26 cellular contexts compared by ENCODE assay signal in the genomic region with DNA sequence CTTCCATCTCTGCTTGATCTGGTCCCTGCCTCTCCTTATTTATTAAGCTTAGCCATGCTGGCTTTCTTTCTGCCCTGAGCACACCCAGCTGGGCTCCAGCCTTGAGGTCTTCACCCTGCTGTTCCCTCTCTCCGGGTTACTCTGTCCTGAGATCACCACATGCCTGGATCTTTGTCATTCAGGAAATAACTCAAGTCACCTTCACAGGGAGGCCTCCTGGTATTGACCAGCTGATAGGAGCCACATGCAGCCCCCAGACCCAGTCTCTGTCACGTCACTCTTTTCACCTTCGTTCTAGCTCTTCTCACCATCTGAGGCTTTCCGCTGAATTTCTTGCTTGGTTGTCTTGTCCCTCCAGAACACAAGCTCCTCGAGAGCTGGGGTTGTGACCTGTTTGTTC.
A peak's percentile ranks its signal among the peaks of the same experiment; 100 is the strongest.
DNase-seq lines count a peak whose midpoint lies in the region; ATAC-seq, FAIRE-seq and TF ChIP-seq lines count a peak whose summit lies in the region.
"Had no signal": no experiment of that assay in that cellular context is flagged by ENCODE, and none has a peak within 500 bp of the region (broad histone marks: within the 10 kb centered on the region; RNA-seq: fewer than 3 reads in every experiment).

No MANE protein-coding gene starts in this region.

- 86% methylated on average over 5 of the region's 5 CpGs; no CpG with 5 or more reads in 1 of the 2 experiments for WGBS in H1 (ENCODE audit: extremely low coverage in 1 of 2, insufficient coverage in 1 of 2, insufficient read length in 1 of 2, insufficient replicate concordance in 2 of 2, low coverage in 1 of 2, low lambda C conversion rate in 2 of 2, missing lambda C conversion rate in 1 of 2), 2 experiments
- 87% methylated on average over 5 of the region's 5 CpGs for WGBS in hepatocyte (ENCODE audit: low lambda C conversion rate, missing lambda C conversion rate)

- H3K23ac ChIP-seq in H1 (ENCODE audit: insufficient read length), result no peak overlapping the region

- no peaks in the 10 kb centered on the region for H3F3A ChIP-seq in GM23338 (replicated peaks; ENCODE audit: low read depth)

- H3K79me1 ChIP-seq in H1 (ENCODE audit: low read depth, low read length), result no peaks in the 10 kb centered on the region

- ATAC-seq in GM23338 (peak; percentile 34), WTC11 (no peak)

- H3K4me1 Mint-ChIP-seq in GM23338, result peaks cover 5% of the 10 kb centered on the region; the same call in 2 of the 3 replicates
- peaks cover 2% of the 10 kb centered on the region; the same call in 1 of the 2 replicates for H3K4me1 Mint-ChIP-seq in WTC11
- H3K4me1 Mint-ChIP-seq in neural crest cell, result peaks cover 68% of the 10 kb centered on the region
- no peaks in the 10 kb centered on the region for H3K4me1 Mint-ChIP-seq in activated naive CD4-positive, alpha-beta T cell treated with anti-CD3 and anti-CD28 coated beads, Interleukin-2, amount 10 ng/mL, durations not matched to agents 7 days and 5 days
- no peaks in the 10 kb centered on the region for H3K4me1 Mint-ChIP-seq in mesothelial cell of epicardium
- H3K4me1 Mint-ChIP-seq: CD14-positive monocyte; CD4-positive, alpha-beta memory T cell had no signal

- H3K36me3 Mint-ChIP-seq in GM23338 (ENCODE audit: low read depth) (no peaks in the 10 kb centered on the region), WTC11 (no peaks in the 10 kb centered on the region), neural crest cell (ENCODE audit: low read depth) (no peaks in the 10 kb centered on the region), mesothelial cell of epicardium (no peaks in the 10 kb centered on the region)
- H3K36me3 Mint-ChIP-seq in activated naive CD4-positive, alpha-beta T cell treated with anti-CD3 and anti-CD28 coated beads, Interleukin-2, amount 10 ng/mL, durations not matched to agents 7 days and 5 days, result no peaks in the 10 kb centered on the region
- H3K36me3 Mint-ChIP-seq: CD14-positive monocyte; CD4-positive, alpha-beta memory T cell had no signal

- H4K5ac ChIP-seq in H1 (ENCODE audit: insufficient read length, low read depth, low read length), result no peak overlapping the region

- no peak overlapping the region for H2AK5ac ChIP-seq in H1 (ENCODE audit: low read depth, low read length)

- H4K91ac ChIP-seq in H1 (replicated peaks; ENCODE audit: insufficient read length, low read length), result no peak overlapping the region

- peak overlapping the region; percentile 14; the same call in 1 of the 2 replicates for H2BK5ac ChIP-seq in H1 (ENCODE audit: low read depth, low read length)

- POLR2A ChIA-PET in WTC11 (lab: Charles Lee) (no interaction called here), H1 (lab: Charles Lee; ENCODE audit: partially characterized antibody) (no interaction called here)

- peak overlapping the region; percentile 52; the same call in 1 of the 2 replicates for H2AFZ ChIP-seq in GM23338
- H2AFZ ChIP-seq in H1 (ENCODE audit: low read length), result no peak overlapping the region
- no peak overlapping the region for H2AFZ ChIP-seq in hepatocyte

- no peak overlapping the region for H3K9ac ChIP-seq in H1 (replicated peaks in 1 of 4; ENCODE audit: extremely low read depth in 1 of 4, low read depth in 3 of 4, low read length in 3 of 4)
- H3K9ac ChIP-seq: BLaER1 treated with 17β-estradiol and CSF1 and Interleukin-3, amounts not matched to agents 10 nM and 100 nM had no signal

- no peak overlapping the region for H3K14ac ChIP-seq in H1 (ENCODE audit: insufficient read length)

- H3K27ac ChIP-seq in GM23338 (ENCODE audit: low read depth), result no peak overlapping the region
- no peak overlapping the region for H3K27ac ChIP-seq in H1 (ENCODE audit: low read depth, low read length)
- H3K27ac ChIP-seq in hepatocyte, result no peak overlapping the region
- H3K27ac ChIP-seq: 22Rv1; BLaER1 treated with 17β-estradiol and CSF1 and Interleukin-3, amounts not matched to agents 10 nM and 100 nM had no signal

- no peak for TF ChIP-seq EP300 in H1 (IDR thresholded peaks at IDR 0.05; ENCODE audit: borderline replicate concordance in 1 of 2, low read depth in 2 of 2, low read length in 2 of 2)

- no peak for DNase-seq in GM23338 (ENCODE audit: low spot score)
- no peak for DNase-seq in WTC11 (ENCODE audit: low spot score)
- DNase-seq in H1 (ENCODE audit: low read depth in 1 of 2, low spot score in 2 of 2), result no peak
- no peak for DNase-seq in neural crest cell (ENCODE audit: low read depth, low spot score)
- DNase-seq in hepatocyte (ENCODE audit: low spot score), result no peak
- DNase-seq in CD1c-positive myeloid dendritic cell (ENCODE audit: extremely low spot score), result no peak
- DNase-seq in activated naive CD4-positive, alpha-beta T cell treated with anti-CD3 and anti-CD28 coated beads, Interleukin-2, amount 10 ng/mL, durations not matched to agents 7 days and 5 days, result no peak
- DNase-seq in mesothelial cell of epicardium (ENCODE audit: low spot score in 2 of 2, unreplicated experiment in 2 of 2), result no peak
- DNase-seq: ACHN; AML-193; BE2C; Calu3; CD4-positive, alpha-beta memory T cell; COR-L47; DMS53; DMS79 treated with DMSO at 0.1 percent for 48 hours; GF-D8; GOT3; H7; HCEC 1CT had no signal

- H3K9me3 Mint-ChIP-seq in GM23338, result no peaks in the 10 kb centered on the region
- H3K9me3 Mint-ChIP-seq in WTC11, result no peaks in the 10 kb centered on the region
- peaks cover 2% of the 10 kb centered on the region for H3K9me3 Mint-ChIP-seq in neural crest cell
- no peaks in the 10 kb centered on the region for H3K9me3 Mint-ChIP-seq in activated naive CD4-positive, alpha-beta T cell treated with anti-CD3 and anti-CD28 coated beads, Interleukin-2, amount 10 ng/mL, durations not matched to agents 7 days and 5 days
- no peaks in the 10 kb centered on the region for H3K9me3 Mint-ChIP-seq in mesothelial cell of epicardium
- H3K9me3 Mint-ChIP-seq: CD14-positive monocyte; CD4-positive, alpha-beta memory T cell had no signal

- no peak overlapping the region for H3K4me3 Mint-ChIP-seq in GM23338
- H3K4me3 Mint-ChIP-seq in WTC11, result no peak overlapping the region
- no peak overlapping the region for H3K4me3 Mint-ChIP-seq in neural crest cell
- H3K4me3 Mint-ChIP-seq in activated naive CD4-positive, alpha-beta T cell treated with anti-CD3 and anti-CD28 coated beads, Interleukin-2, amount 10 ng/mL, durations not matched to agents 7 days and 5 days, result no peak overlapping the region
- H3K4me3 Mint-ChIP-seq in mesothelial cell of epicardium, result no peak overlapping the region
- H3K4me3 Mint-ChIP-seq: CD14-positive monocyte; CD4-positive, alpha-beta memory T cell had no signal

- H3K27me3 ChIP-seq in GM23338 (ENCODE audit: insufficient read depth) (no peaks in the 10 kb centered on the region), H1 (replicated peaks in 1 of 4; ENCODE audit: control insufficient read depth in 3 of 4, extremely low read depth in 1 of 4, insufficient read depth in 3 of 4, low read length in 3 of 4) (no peaks in the 10 kb centered on the region), hepatocyte (no peaks in the 10 kb centered on the region)
- H3K27me3 ChIP-seq: BE2C; BLaER1 treated with 17β-estradiol and CSF1 and Interleukin-3, amounts not matched to agents 10 nM and 100 nM had no signal

- peak overlapping the region; percentile 46; the same call in 1 of the 2 replicates for H2BK12ac ChIP-seq in H1 (ENCODE audit: low read depth, low read length)

- FAIRE-seq in H1 (lab: Jason Lieb, UNC), result no peak
- FAIRE-seq: A204.1, GM12891, GM18507 had no signal

- H3K79me2 ChIP-seq in GM23338 (replicated peaks; ENCODE audit: insufficient read depth) (no peaks in the 10 kb centered on the region), H1 (ENCODE audit: control insufficient read depth in 1 of 2, insufficient read depth in 2 of 2, low read length in 2 of 2) (no peaks in the 10 kb centered on the region; a peak in 1 of 4 replicates), hepatocyte (no peaks in the 10 kb centered on the region)

- CTCF ChIA-PET in WTC11 (lab: Charles Lee) (no interaction called here), H1 (lab: Charles Lee; ENCODE audit: partially characterized antibody) (interaction anchor here (1.2 to 2.0 kb wide), 3 partner anchors 20 to 28 kb away, joined by 4 to 7 read pairs (median 5); no protein-coding TSS in a partner anchor)
- CTCF ChIA-PET in activated naive CD4-positive, alpha-beta T cell treated with anti-CD3 and anti-CD28 coated beads, Interleukin-2, amount 10 ng/mL, durations not matched to agents 7 days and 5 days (lab: Charles Lee), result no interaction called here

- no peak overlapping the region for H3K4ac ChIP-seq in H1 (replicated peaks; ENCODE audit: insufficient read length, low read depth, low read length)

- no peak overlapping the region for H2BK15ac ChIP-seq in H1 (ENCODE audit: low read length)

- H3K27ac Mint-ChIP-seq in GM23338 (no peak overlapping the region), WTC11 (no peak overlapping the region), neural crest cell (ENCODE audit: unreplicated experiment) (peak overlapping the region; percentile 93), mesothelial cell of epicardium (no peak overlapping the region)
- H3K27ac Mint-ChIP-seq in activated naive CD4-positive, alpha-beta T cell treated with anti-CD3 and anti-CD28 coated beads, Interleukin-2, amount 10 ng/mL, durations not matched to agents 7 days and 5 days, result no peak overlapping the region
- H3K27ac Mint-ChIP-seq: CD14-positive monocyte; CD4-positive, alpha-beta memory T cell had no signal

- no peak for TF ChIP-seq RAD21 in H1 (IDR thresholded peaks at IDR 0.05 in 1 of 2, conservative IDR thresholded peaks at IDR 0.05 in 1 of 2; ENCODE audit: low read depth in 2 of 2, low read length in 2 of 2)

- no peak overlapping the region for H4K8ac ChIP-seq in H1 (ENCODE audit: extremely low read depth, insufficient read depth, low read length)

- H3K4me1 ChIP-seq in GM23338 (ENCODE audit: insufficient read depth) (no peaks in the 10 kb centered on the region), H1 (replicated peaks in 1 of 4; ENCODE audit: control insufficient read depth in 3 of 4, insufficient read depth in 4 of 4, low read length in 3 of 4) (peaks cover 0 to 2% (median 0%) of the 10 kb centered on the region in 4 experiments; a peak in 2 of 7 replicates), hepatocyte (ENCODE audit: insufficient read depth) (no peaks in the 10 kb centered on the region)
- H3K4me1 ChIP-seq: BE2C; BLaER1 treated with 17β-estradiol and CSF1 and Interleukin-3, amounts not matched to agents 10 nM and 100 nM had no signal

- H3K4me3 ChIP-seq in GM23338 (no peak overlapping the region), H1 (ENCODE audit: extremely low read depth in 1 of 4, insufficient read depth in 2 of 4, low read depth in 3 of 4, low read length in 4 of 4) (no peak overlapping the region), hepatocyte (no peak overlapping the region)
- H3K4me3 ChIP-seq: BLaER1 treated with 17β-estradiol and CSF1 and Interleukin-3, amounts not matched to agents 10 nM and 100 nM had no signal

- no peak overlapping the region for H3K18ac ChIP-seq in H1 (ENCODE audit: extremely low read depth, low read length)

- H3K27me3 Mint-ChIP-seq in GM23338 (ENCODE audit: insufficient read depth, low read depth, poor library complexity) (no peaks in the 10 kb centered on the region), WTC11 (ENCODE audit: low read depth) (no peaks in the 10 kb centered on the region; the same call in 1 of the 2 replicates), neural crest cell (ENCODE audit: low read depth) (no peaks in the 10 kb centered on the region), mesothelial cell of epicardium (ENCODE audit: low read depth) (peaks cover 46% of the 10 kb centered on the region)
- H3K27me3 Mint-ChIP-seq in activated naive CD4-positive, alpha-beta T cell treated with anti-CD3 and anti-CD28 coated beads, Interleukin-2, amount 10 ng/mL, durations not matched to agents 7 days and 5 days, result peaks cover 15% of the 10 kb centered on the region

- no peaks in the 10 kb centered on the region for H3K9me3 ChIP-seq in H1 (ENCODE audit: insufficient read depth in 2 of 2, low read depth in 1 of 2, low read length in 1 of 2)
- no peaks in the 10 kb centered on the region for H3K9me3 ChIP-seq in hepatocyte (ENCODE audit: low read depth)
- H3K9me3 ChIP-seq: BE2C; BLaER1 treated with 17β-estradiol and CSF1 and Interleukin-3, amounts not matched to agents 10 nM and 100 nM had no signal

- H2BK20ac ChIP-seq in H1 (ENCODE audit: low read length), result no peak overlapping the region; the same call in 1 of the 2 replicates

- H2BK120ac ChIP-seq in H1 (replicated peaks; ENCODE audit: low read depth, low read length), result no peak overlapping the region

- H3K56ac ChIP-seq in H1 (replicated peaks; ENCODE audit: insufficient read length, low read depth, low read length), result no peak overlapping the region

- H3K36me3 ChIP-seq in GM23338 (ENCODE audit: insufficient read depth) (no peaks in the 10 kb centered on the region), H1 (ENCODE audit: control insufficient read depth in 2 of 4, insufficient read depth in 4 of 4, low read length in 3 of 4) (no peaks in the 10 kb centered on the region), hepatocyte (replicated peaks; ENCODE audit: insufficient read depth, low read depth) (no peaks in the 10 kb centered on the region)
- H3K36me3 ChIP-seq: BE2C; BLaER1 treated with 17β-estradiol and CSF1 and Interleukin-3, amounts not matched to agents 10 nM and 100 nM had no signal

- H3K23me2 ChIP-seq in H1 (ENCODE audit: low read depth, low read length), result no peaks in the 10 kb centered on the region

- no peak for TF ChIP-seq CTCF in GM23338 (conservative IDR thresholded peaks at IDR 0.05; ENCODE audit: low read depth in 2 of 2)
- no peak for TF ChIP-seq CTCF in WTC11 (IDR thresholded peaks at IDR 0.05)
- TF ChIP-seq CTCF in H1 (IDR thresholded peaks at IDR 0.05; ENCODE audit: control extremely low read depth in 1 of 3, insufficient read depth in 1 of 3, low read depth in 1 of 3, low read length in 3 of 3), result no peak
- no peak for TF ChIP-seq CTCF in neural crest cell (conservative IDR thresholded peaks at IDR 0.05)
- TF ChIP-seq CTCF in hepatocyte (IDR thresholded peaks at IDR 0.05; ENCODE audit: poor library complexity), result no peak
- no peak for TF ChIP-seq CTCF in mesothelial cell of epicardium (IDR thresholded peaks at IDR 0.05; ENCODE audit: unreplicated experiment)

- H3K9me2 ChIP-seq in GM23338 (ENCODE audit: insufficient read depth), result no peaks in the 10 kb centered on the region
- no peaks in the 10 kb centered on the region for H3K9me2 ChIP-seq in hepatocyte (replicated peaks; ENCODE audit: insufficient read depth)

- H4K20me1 ChIP-seq in GM23338 (replicated peaks; ENCODE audit: insufficient read depth) (no peaks in the 10 kb centered on the region), H1 (replicated peaks in 1 of 2; ENCODE audit: control insufficient read depth in 1 of 2, insufficient read depth in 2 of 2, low read length in 2 of 2) (no peaks in the 10 kb centered on the region), hepatocyte (ENCODE audit: insufficient read depth, poor library complexity, severe bottlenecking) (no peaks in the 10 kb centered on the region)
- H4K20me1 ChIP-seq: BLaER1 treated with 17β-estradiol and CSF1 and Interleukin-3, amounts not matched to agents 10 nM and 100 nM had no signal

- TF ChIP-seq POLR2A in H1 (IDR thresholded peaks at IDR 0.05; ENCODE audit: control extremely low read depth in 1 of 2, low read depth in 2 of 2, low read length in 2 of 2), result no peak

- H3K4me2 ChIP-seq in GM23338 (no peak overlapping the region), H1 (ENCODE audit: insufficient read depth in 1 of 2, low read depth in 2 of 2, low read length in 2 of 2) (no peak overlapping the region), hepatocyte (no peak overlapping the region)
- H3K4me2 ChIP-seq: BLaER1 treated with 17β-estradiol and CSF1 and Interleukin-3, amounts not matched to agents 10 nM and 100 nM had no signal
